Comparison of ENCODE assay signal across 9 cellular contexts in the genomic region with DNA sequence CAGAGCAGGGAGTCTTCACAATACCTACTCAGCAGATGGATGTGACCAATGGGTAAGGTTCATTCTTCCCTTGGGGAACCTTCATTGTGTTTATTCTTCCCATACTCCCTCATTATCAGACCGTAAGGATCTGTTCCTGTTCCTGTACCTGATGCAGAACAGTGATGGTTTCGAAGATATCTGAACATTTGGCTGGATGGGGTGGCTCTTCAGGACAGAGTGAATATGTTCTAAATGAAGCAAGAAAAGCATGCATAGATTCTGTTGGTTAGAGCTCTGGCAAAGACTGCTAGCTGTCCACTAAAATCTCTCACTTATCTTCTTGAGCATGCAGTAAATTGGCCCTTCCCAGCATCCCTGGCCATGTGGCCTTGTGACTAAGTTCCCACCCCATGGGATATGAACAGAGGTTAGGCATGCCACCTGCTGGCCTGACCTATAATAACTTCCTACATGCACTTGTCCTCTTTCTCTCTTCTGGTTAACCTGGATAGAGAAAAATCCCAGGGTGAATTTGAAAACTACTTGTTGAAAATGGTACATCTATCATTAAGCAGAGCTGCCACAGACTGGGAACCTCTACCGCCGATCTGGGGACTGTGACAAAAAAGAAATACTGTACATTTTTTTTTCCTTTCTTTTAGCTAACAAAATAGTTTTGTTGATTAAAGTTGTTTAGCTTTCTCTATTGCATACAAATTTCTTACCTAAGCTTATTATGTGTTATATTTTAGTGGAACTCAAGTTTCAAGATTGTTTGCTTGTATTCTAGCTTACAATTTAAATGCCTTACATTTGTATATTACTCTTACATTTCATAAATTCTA.
A peak's percentile ranks its signal among the peaks of the same experiment; 100 is the strongest.
DNase-seq lines count a peak whose midpoint lies in the region; ATAC-seq and TF ChIP-seq lines count a peak whose summit lies in the region.
"Had no signal": no experiment of that assay in that cellular context is flagged by ENCODE, and none has a peak within 500 bp of the region (broad histone marks: within the 10 kb centered on the region; RNA-seq: fewer than 3 reads in every experiment).

No MANE protein-coding gene starts in this region.

- H3K27me3 ChIP-seq in NT2/D1 (ENCODE audit: insufficient read depth, insufficient read length) = no peaks in the 10 kb centered on the region

- H3K36me3 Mint-ChIP-seq in Calu3 (ENCODE audit: insufficient read depth, unreplicated experiment) = no peaks in the 10 kb centered on the region
- H3K36me3 Mint-ChIP-seq: activated naive CD4-positive, alpha-beta T cell treated with anti-CD3 and anti-CD28 coated beads, Interleukin-2, amount 50 U/mL, for 24 hours had no signal

- intact Hi-C loops in Calu3 (cut with micrococcal nuclease; ENCODE audit: unreplicated experiment) = loop anchor here (1.0 to 5.0 kb wide), 4 partner anchors 383 to 561 kb away; partner anchors contain the start of gene PPP3CA

- peak; percentile 31 for TF ChIP-seq CTCF in Calu3 (IDR thresholded peaks at IDR 0.05; ENCODE audit: unreplicated experiment)

- no peaks in the 10 kb centered on the region for H3K36me3 ChIP-seq in NT2/D1 (ENCODE audit: insufficient read depth, insufficient read length, low read length)

- BruUV-seq in Calu3 (replicated peaks; lab: Mats Ljungman, UMichigan) = no TSS peak

- peak; percentile 99 for ATAC-seq in GM19438 (IDR thresholded peaks at IDR 0.05; ENCODE audit: low read depth, unreplicated experiment)
- peak; percentile 90 for ATAC-seq in HG03460 (IDR thresholded peaks at IDR 0.05; ENCODE audit: unreplicated experiment)

- H3K9me3 ChIP-seq in NT2/D1 (ENCODE audit: insufficient read depth, low read length) = no peaks in the 10 kb centered on the region

- no peak overlapping the region for H3K4me3 ChIP-seq in NT2/D1 (ENCODE audit: insufficient read length, low read depth)

- H3K27ac Mint-ChIP-seq in Calu3 (ENCODE audit: unreplicated experiment) = no peak overlapping the region
- H3K27ac Mint-ChIP-seq: activated naive CD4-positive, alpha-beta T cell treated with anti-CD3 and anti-CD28 coated beads, Interleukin-2, amount 50 U/mL, for 24 hours had no signal

- no peaks in the 10 kb centered on the region for H3K27me3 Mint-ChIP-seq in Calu3 (ENCODE audit: unreplicated experiment)

- H3K4me1 Mint-ChIP-seq in Calu3 (ENCODE audit: low read depth, unreplicated experiment) = no peaks in the 10 kb centered on the region
- H3K4me1 Mint-ChIP-seq: activated naive CD4-positive, alpha-beta T cell treated with anti-CD3 and anti-CD28 coated beads, Interleukin-2, amount 50 U/mL, for 24 hours had no signal

- H3K9me3 Mint-ChIP-seq in Calu3 (ENCODE audit: low read depth, unreplicated experiment) = no peaks in the 10 kb centered on the region
- H3K9me3 Mint-ChIP-seq: activated naive CD4-positive, alpha-beta T cell treated with anti-CD3 and anti-CD28 coated beads, Interleukin-2, amount 50 U/mL, for 24 hours had no signal

- H3K4me3 Mint-ChIP-seq in Calu3 (ENCODE audit: low read depth, unreplicated experiment) = no peak overlapping the region
- H3K4me3 Mint-ChIP-seq: activated naive CD4-positive, alpha-beta T cell treated with anti-CD3 and anti-CD28 coated beads, Interleukin-2, amount 50 U/mL, for 24 hours had no signal

- DNase-seq in Calu3 (peak; percentile 60), NT2/D1 (ENCODE audit: low read depth, low spot score) (peak; percentile 33), activated T-cell treated with anti-CD3 and anti-CD28 coated beads for 48 hours (ENCODE audit: low read depth) (peak; percentile 17), fibroblast of the conjunctiva (ENCODE audit: low read depth) (peak; percentile 62), non-pigmented ciliary epithelial cell (ENCODE audit: low read depth) (peak; percentile 36), ureter (ENCODE audit: low spot score) (peak; percentile 55)

- CTCF ChIA-PET in Calu3 (lab: Charles Lee) = interaction anchor here (0.8 to 0.9 kb wide), 2 partner anchors 562 to 823 kb away, joined by 3 read pairs; no protein-coding TSS in a partner anchor

- H3K9ac ChIP-seq in NT2/D1 (ENCODE audit: insufficient read length, low read depth) = no peak overlapping the region

- no peaks in the 10 kb centered on the region for H3K4me1 ChIP-seq in NT2/D1 (ENCODE audit: insufficient read depth, insufficient read length)
